In the genomic region with DNA sequence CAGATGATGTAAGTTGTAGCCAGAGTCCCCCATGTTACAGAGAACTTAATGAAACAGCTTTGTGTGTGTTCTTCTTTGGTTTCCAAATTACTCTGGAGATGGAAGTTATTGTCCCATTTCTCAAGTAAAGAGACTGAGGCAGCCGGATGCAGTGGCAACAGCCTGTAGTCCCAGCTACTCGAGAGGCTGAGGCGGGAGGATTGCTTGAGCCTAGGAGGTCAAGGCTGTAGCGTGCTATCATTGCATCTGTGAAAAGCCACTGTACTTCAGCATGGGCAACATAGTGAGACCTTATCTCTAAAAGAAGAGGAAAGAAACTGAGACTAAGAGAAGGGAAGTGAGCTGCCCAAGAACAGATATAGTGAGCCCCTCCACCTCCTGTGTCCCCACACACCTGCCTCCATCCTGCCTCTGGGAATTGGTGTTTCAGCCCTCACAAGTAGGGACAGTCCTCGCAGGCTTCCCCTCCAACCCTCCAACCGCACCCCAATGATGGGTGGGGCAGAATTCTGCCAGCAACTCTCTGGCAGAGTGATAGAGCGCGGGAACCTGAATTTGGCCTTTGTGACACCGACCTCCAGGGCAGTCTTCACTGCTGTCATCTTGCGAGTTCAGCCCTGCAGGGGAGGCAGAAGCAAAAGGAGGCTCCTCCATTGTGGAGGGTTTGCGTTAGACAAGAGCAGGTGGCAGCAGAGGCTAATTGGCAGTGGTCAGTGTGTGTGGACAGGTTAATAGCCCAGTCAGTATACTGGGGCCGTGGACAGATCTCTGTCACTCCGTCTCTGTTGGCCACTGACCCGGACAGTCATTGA, we compare ENCODE assay signal across 1 cellular context.
TF ChIP-seq lines count a peak whose summit lies in the region.

No MANE protein-coding gene starts in this region.

TF ChIP-seq in HCT116, 20 proteins besides CTCF, POLR2A, EP300 and RAD21:
- TF ChIP-seq ZFX (IDR thresholded peaks at IDR 0.05) (no peak), CBX3 (IDR thresholded peaks at IDR 0.05; ENCODE audit: low read depth) (no peak), ZNF274 (IDR thresholded peaks at IDR 0.05; ENCODE audit: low read depth, low read length) (no peak), EGR1 (IDR thresholded peaks at IDR 0.05; ENCODE audit: low read depth) (no peak), TCF7L2 (IDR thresholded peaks at IDR 0.05; ENCODE audit: borderline replicate concordance, extremely low read depth, insufficient read depth, insufficient read length) (no peak), CEBPB (IDR thresholded peaks at IDR 0.05; ENCODE audit: low read depth) (no peak), EZH2 (IDR thresholded peaks at IDR 0.05) (no peak), JUND (IDR thresholded peaks at IDR 0.05) (no peak), EZH2phosphoT487 (IDR thresholded peaks at IDR 0.05; ENCODE audit: borderline replicate concordance) (no peak), SP1 (IDR thresholded peaks at IDR 0.05; ENCODE audit: low read depth) (no peak), ELF1 (IDR thresholded peaks at IDR 0.05; ENCODE audit: borderline replicate concordance, low read depth) (no peak)
- TF ChIP-seq, protein P1, sequence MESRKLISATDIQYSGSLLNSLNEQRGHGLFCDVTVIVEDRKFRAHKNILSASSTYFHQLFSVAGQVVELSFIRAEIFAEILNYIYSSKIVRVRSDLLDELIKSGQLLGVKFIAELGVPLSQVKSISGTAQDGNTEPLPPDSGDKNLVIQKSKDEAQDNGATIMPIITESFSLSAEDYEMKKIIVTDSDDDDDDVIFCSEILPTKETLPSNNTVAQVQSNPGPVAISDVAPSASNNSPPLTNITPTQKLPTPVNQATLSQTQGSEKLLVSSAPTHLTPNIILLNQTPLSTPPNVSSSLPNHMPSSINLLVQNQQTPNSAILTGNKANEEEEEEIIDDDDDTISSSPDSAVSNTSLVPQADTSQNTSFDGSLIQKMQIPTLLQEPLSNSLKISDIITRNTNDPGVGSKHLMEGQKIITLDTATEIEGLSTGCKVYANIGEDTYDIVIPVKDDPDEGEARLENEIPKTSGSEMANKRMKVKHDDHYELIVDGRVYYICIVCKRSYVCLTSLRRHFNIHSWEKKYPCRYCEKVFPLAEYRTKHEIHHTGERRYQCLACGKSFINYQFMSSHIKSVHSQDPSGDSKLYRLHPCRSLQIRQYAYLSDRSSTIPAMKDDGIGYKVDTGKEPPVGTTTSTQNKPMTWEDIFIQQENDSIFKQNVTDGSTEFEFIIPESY (IDR thresholded peaks at IDR 0.05; ENCODE audit: extremely low read depth, insufficient replicate concordance, low read length), result no peak
- TF ChIP-seq, protein P2, sequence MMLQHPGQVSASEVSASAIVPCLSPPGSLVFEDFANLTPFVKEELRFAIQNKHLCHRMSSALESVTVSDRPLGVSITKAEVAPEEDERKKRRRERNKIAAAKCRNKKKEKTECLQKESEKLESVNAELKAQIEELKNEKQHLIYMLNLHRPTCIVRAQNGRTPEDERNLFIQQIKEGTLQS (IDR thresholded peaks at IDR 0.05), result no peak
